In the genomic region with DNA sequence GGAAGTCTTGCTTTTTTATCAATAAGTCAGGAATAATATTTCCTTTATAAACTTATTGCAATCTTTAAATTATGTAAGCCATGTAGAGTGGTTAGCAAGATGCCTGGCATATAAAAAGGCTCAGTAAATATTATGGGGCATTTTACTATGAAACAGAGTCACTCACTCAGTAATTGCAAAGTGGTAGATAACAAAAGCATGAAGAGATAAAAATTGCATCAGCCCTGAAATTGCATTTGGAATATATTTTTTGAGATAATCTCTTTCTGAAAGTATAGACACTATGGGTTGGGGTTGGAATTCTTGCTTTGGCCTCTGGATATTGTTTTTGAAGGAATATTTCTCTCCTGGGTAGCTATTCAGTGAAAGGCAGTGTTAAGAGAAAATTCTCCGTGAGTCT, we compare ENCODE assay signal across 26 cellular contexts.
"Had no signal": no experiment of that assay in that cellular context is flagged by ENCODE, and none has a peak within 500 bp of the region (broad histone marks: within the 10 kb centered on the region; RNA-seq: fewer than 3 reads in every experiment).

No MANE protein-coding gene starts in this region.

- H3K4me3 Mint-ChIP-seq: natural killer cell treated with Interleukin-12 subunit alpha and Interleukin-12 subunit beta and Interleukin-15 and Interleukin-18, amount 100 ng/mL, for 72 hours; neural progenitor cell; stimulated activated effector memory CD8-positive, alpha-beta T cell treated with anti-CD3 and anti-CD28 coated beads, Interleukin-12 subunit alpha, Interleukin-12 subunit beta, amount 100 ng/mL, for 72 hours; stimulated activated naive B cell treated with anti-CD40 and anti-IgM and Interleukin-4, amounts not matched to agents 10 μg/mL and 1 μg/mL and 100 μg/mL, for 72 hours; stimulated activated naive CD8-positive, alpha-beta T cell treated with anti-CD3 and anti-CD28 coated beads, Interleukin-15, Interleukin-2, amounts not matched to agents 100 ng/mL and 50 ng/mL, for 24 hours had no signal

- H3K9me3 ChIP-seq: ovary, right lobe of liver, sigmoid colon, stomach, thoracic aorta, thyroid gland, upper lobe of left lung, vagina had no signal

- H3K36me3 ChIP-seq: neural progenitor cell, ovary, right lobe of liver, sigmoid colon, stomach, thoracic aorta, thyroid gland, tibial nerve, upper lobe of left lung, vagina had no signal

- H3K27ac Mint-ChIP-seq: natural killer cell treated with Interleukin-12 subunit alpha and Interleukin-12 subunit beta and Interleukin-15 and Interleukin-18, amount 100 ng/mL, for 72 hours; neural progenitor cell; stimulated activated effector memory CD8-positive, alpha-beta T cell treated with anti-CD3 and anti-CD28 coated beads, Interleukin-12 subunit alpha, Interleukin-12 subunit beta, amount 100 ng/mL, for 72 hours; stimulated activated naive B cell treated with anti-CD40 and anti-IgM and Interleukin-4, amounts not matched to agents 10 μg/mL and 1 μg/mL and 100 μg/mL, for 72 hours; stimulated activated naive CD8-positive, alpha-beta T cell treated with anti-CD3 and anti-CD28 coated beads, Interleukin-15, Interleukin-2, amounts not matched to agents 100 ng/mL and 50 ng/mL, for 24 hours had no signal

- H3K4me3 ChIP-seq: neural progenitor cell, ovary, psoas muscle, right lobe of liver, sigmoid colon, stomach, thoracic aorta, thyroid gland, tibial nerve, upper lobe of left lung, vagina had no signal

- H3K27me3 ChIP-seq: neural progenitor cell, ovary, right lobe of liver, sigmoid colon, stomach, thyroid gland, tibial nerve, upper lobe of left lung, vagina had no signal

- H3K4me2 ChIP-seq: neural progenitor cell had no signal

- H2AFZ ChIP-seq: neural progenitor cell, parathyroid adenoma had no signal

- H3K4me1 ChIP-seq: parathyroid adenoma, psoas muscle, right lobe of liver, sigmoid colon, stomach, thyroid gland, tibial nerve, upper lobe of left lung, vagina had no signal

- H3K36me3 Mint-ChIP-seq: natural killer cell treated with Interleukin-12 subunit alpha and Interleukin-12 subunit beta and Interleukin-15 and Interleukin-18, amount 100 ng/mL, for 72 hours; neural progenitor cell; stimulated activated effector memory CD8-positive, alpha-beta T cell treated with anti-CD3 and anti-CD28 coated beads, Interleukin-12 subunit alpha, Interleukin-12 subunit beta, amount 100 ng/mL, for 72 hours; stimulated activated naive B cell treated with anti-CD40 and anti-IgM and Interleukin-4, amounts not matched to agents 10 μg/mL and 1 μg/mL and 100 μg/mL, for 72 hours had no signal

- H3K27ac ChIP-seq: neural progenitor cell, ovary, parathyroid adenoma, psoas muscle, right lobe of liver, sigmoid colon, stomach, thoracic aorta, thyroid gland, tibial nerve, upper lobe of left lung, vagina had no signal

- H3K4me1 Mint-ChIP-seq: stimulated activated effector memory CD8-positive, alpha-beta T cell treated with anti-CD3 and anti-CD28 coated beads, Interleukin-12 subunit alpha, Interleukin-12 subunit beta, amount 100 ng/mL, for 72 hours; stimulated activated naive B cell treated with anti-CD40 and anti-IgM and Interleukin-4, amounts not matched to agents 10 μg/mL and 1 μg/mL and 100 μg/mL, for 72 hours had no signal

- H3K9ac ChIP-seq: neural progenitor cell, parathyroid adenoma had no signal

- H3K79me2 ChIP-seq: parathyroid adenoma had no signal

- H3K9me3 Mint-ChIP-seq: neural progenitor cell; stimulated activated effector memory CD8-positive, alpha-beta T cell treated with anti-CD3 and anti-CD28 coated beads, Interleukin-12 subunit alpha, Interleukin-12 subunit beta, amount 100 ng/mL, for 72 hours; stimulated activated naive B cell treated with anti-CD40 and anti-IgM and Interleukin-4, amounts not matched to agents 10 μg/mL and 1 μg/mL and 100 μg/mL, for 72 hours; stimulated activated naive CD8-positive, alpha-beta T cell treated with anti-CD3 and anti-CD28 coated beads, Interleukin-15, Interleukin-2, amounts not matched to agents 100 ng/mL and 50 ng/mL, for 24 hours had no signal

- H3K27me3 Mint-ChIP-seq: natural killer cell treated with Interleukin-12 subunit alpha and Interleukin-12 subunit beta and Interleukin-15 and Interleukin-18, amount 100 ng/mL, for 72 hours; progenitor cell of endocrine pancreas; stimulated activated naive B cell treated with anti-CD40 and anti-IgM and Interleukin-4, amounts not matched to agents 10 μg/mL and 1 μg/mL and 100 μg/mL, for 72 hours; stimulated activated naive CD8-positive, alpha-beta T cell treated with anti-CD3 and anti-CD28 coated beads, Interleukin-15, Interleukin-2, amounts not matched to agents 100 ng/mL and 50 ng/mL, for 24 hours had no signal

- DNase-seq: occipital lobe; ovary; posterior cingulate gyrus; psoas muscle; right cardiac atrium; right lobe of liver; sigmoid colon; small intestine; stimulated activated CD4-positive, alpha-beta T cell treated with anti-CD3 and anti-CD28 coated beads, Interleukin-15, amount 100 ng/mL, for 24 hours; stimulated activated CD4-positive, alpha-beta T cell treated with anti-CD3 and anti-CD28 coated beads, Interleukin-2, amount 100 ng/mL, for 24 hours; stimulated activated CD4-positive, alpha-beta T cell treated with anti-CD3 and anti-CD28 coated beads, Interleukin-2, amount 100 ng/mL, for 48 hours; stimulated activated CD4-positive, alpha-beta T cell treated with anti-CD3 and anti-CD28 coated beads, Interleukin-4, amount 100 ng/mL, for 24 hours; stimulated activated naive B cell treated with anti-CD40 and anti-IgM and Interleukin-4, amounts not matched to agents 10 μg/mL and 1 μg/mL and 100 μg/mL, for 72 hours; stimulated activated naive CD4-positive, alpha-beta T cell treated with Interleukin-2 at 50 U/mL for 16 hours; stomach; thyroid gland; upper lobe of left lung had no signal

- ATAC-seq: natural killer cell treated with Interleukin-12 subunit alpha and Interleukin-12 subunit beta and Interleukin-15 and Interleukin-18, amount 100 ng/mL, for 72 hours; psoas muscle; right cardiac atrium; right lobe of liver; stimulated activated effector memory CD8-positive, alpha-beta T cell treated with anti-CD3 and anti-CD28 coated beads, Interleukin-12 subunit alpha, Interleukin-12 subunit beta, amount 100 ng/mL, for 72 hours; stimulated activated naive B cell treated with anti-CD40 and anti-IgM and Interleukin-4, amounts not matched to agents 10 μg/mL and 1 μg/mL and 100 μg/mL, for 72 hours had no signal
